In the genomic region with DNA sequence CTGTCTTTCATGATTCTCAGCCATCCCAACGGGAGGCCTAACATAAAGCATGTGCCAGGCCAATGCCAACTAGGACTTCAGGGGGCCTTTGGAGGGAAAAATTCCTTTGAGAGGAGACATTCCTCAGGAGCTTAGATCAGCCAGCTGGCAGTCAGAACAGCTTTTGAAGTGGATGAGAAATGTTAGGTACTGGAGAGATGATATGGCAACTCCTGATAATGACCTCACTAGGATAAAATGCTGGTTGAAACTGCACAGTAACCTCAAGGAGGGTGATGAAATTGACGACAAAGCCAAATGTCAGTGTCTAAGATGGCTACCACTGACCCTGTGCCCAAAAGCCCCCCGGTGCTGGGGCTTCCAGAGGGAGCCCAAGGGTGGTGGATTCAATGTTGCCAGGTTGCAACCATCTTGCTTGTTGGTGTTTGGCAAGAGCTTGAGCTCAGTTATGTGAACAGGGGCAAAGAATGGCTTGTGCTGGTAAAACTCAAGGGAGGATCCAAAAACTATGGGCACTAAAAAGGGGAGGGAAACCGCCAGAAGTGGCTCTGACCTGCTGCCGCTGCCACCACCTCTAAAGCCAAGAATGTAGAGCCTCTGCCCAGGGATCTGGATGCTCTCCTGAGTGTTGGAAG, we compare ENCODE assay signal across 10 cellular contexts.
DNase-seq lines count a peak whose midpoint lies in the region; ATAC-seq and TF ChIP-seq lines count a peak whose summit lies in the region.
"Had no signal": no experiment of that assay in that cellular context is flagged by ENCODE, and none has a peak within 500 bp of the region (broad histone marks: within the 10 kb centered on the region; RNA-seq: fewer than 3 reads in every experiment).

No MANE protein-coding gene starts in this region.

- peaks cover 31% of the 10 kb centered on the region for H3K27me3 Mint-ChIP-seq in endodermal cell (ENCODE audit: insufficient read depth)
- H3K27me3 Mint-ChIP-seq in activated CD8-positive, alpha-beta T cell treated with anti-CD3 and anti-CD28 coated beads for 36 hours = no peaks in the 10 kb centered on the region
- no peaks in the 10 kb centered on the region for H3K27me3 Mint-ChIP-seq in activated T-cell treated with anti-CD3 and anti-CD28 coated beads, Interleukin-2, amount 50 U/mL, for 4 hours (ENCODE audit: low read depth)
- H3K27me3 Mint-ChIP-seq in CD4-positive, alpha-beta memory T cell = no peaks in the 10 kb centered on the region
- H3K27me3 Mint-ChIP-seq: stimulated activated naive CD8-positive, alpha-beta T cell treated with anti-CD3 and anti-CD28 coated beads, Interleukin-15, Interleukin-2, amounts not matched to agents 100 ng/mL and 50 ng/mL, for 24 hours had no signal

- intact Hi-C loops in activated CD8-positive, alpha-beta T cell treated with anti-CD3 and anti-CD28 coated beads for 36 hours (cut with micrococcal nuclease) = loop anchor here (5.0 kb wide), 1 partner anchor 181 kb away; no protein-coding TSS in a partner anchor
- intact Hi-C loops in CD4-positive, alpha-beta memory T cell (cut with micrococcal nuclease) = no loop called here

- H3K4me3 ChIP-seq in AG04449 (ENCODE audit: low read depth, low read length) (no peak overlapping the region), endodermal cell (ENCODE audit: low read length) (no peak overlapping the region), muscle layer of duodenum (ENCODE audit: low read depth in 1 of 2, low read length in 2 of 2) (no peak overlapping the region)
- no peak overlapping the region for H3K4me3 ChIP-seq in CD4-positive, alpha-beta memory T cell (ENCODE audit: low read length in 2 of 2)

- peak; percentile 87 for DNase-seq in AG04449 (ENCODE audit: low read depth, low spot score)
- peak; percentile 41 for DNase-seq in NCI-H2029 (lab: John Stamatoyannopoulos, UW)
- peak; percentile 62 for DNase-seq in endodermal cell
- no peak for DNase-seq in NCI-H1417 (lab: John Stamatoyannopoulos, UW)
- no peak for DNase-seq in activated CD8-positive, alpha-beta T cell treated with anti-CD3 and anti-CD28 coated beads for 36 hours
- no peak for DNase-seq in activated T-cell treated with anti-CD3 and anti-CD28 coated beads, Interleukin-2, amount 50 U/mL, for 4 hours
- no peak for DNase-seq in CD4-positive, alpha-beta memory T cell
- DNase-seq: NCI-H187 treated with DMSO at 0.1 percent for 48 hours had no signal

- TF ChIP-seq CTCF in AG04449 (IDR thresholded peaks at IDR 0.05; ENCODE audit: insufficient read depth, low read length, missing control alignments) = no peak
- TF ChIP-seq CTCF in endodermal cell (conservative IDR thresholded peaks at IDR 0.05) = no peak
- no peak for TF ChIP-seq CTCF in activated CD8-positive, alpha-beta T cell treated with anti-CD3 and anti-CD28 coated beads for 36 hours (IDR thresholded peaks at IDR 0.05)

- H3K27me3 ChIP-seq in endodermal cell (ENCODE audit: control insufficient read depth, insufficient read depth, low read length, poor library complexity, severe bottlenecking) (no peaks in the 10 kb centered on the region), muscle layer of duodenum (ENCODE audit: low read depth, low read length) (no peaks in the 10 kb centered on the region)
- no peaks in the 10 kb centered on the region for H3K27me3 ChIP-seq in CD4-positive, alpha-beta memory T cell (ENCODE audit: insufficient read depth, low read length)

- CTCF ChIA-PET in AG04449 (lab: Yijun Ruan, JAX) = interaction anchor here (0.6 to 11.2 kb wide), 9 partner anchors 8 to 219 kb away, joined by 3 to 202 read pairs (median 4); partner anchors contain the start of gene UBE2H
- CTCF ChIA-PET in activated CD8-positive, alpha-beta T cell treated with anti-CD3 and anti-CD28 coated beads for 36 hours (lab: Charles Lee) = interaction anchor here (1.3 to 4.2 kb wide), 5 partner anchors 12 to 205 kb away, joined by 3 to 41 read pairs (median 15); no protein-coding TSS in a partner anchor
- CTCF ChIA-PET in CD4-positive, alpha-beta memory T cell (lab: Charles Lee; ENCODE audit: partially characterized antibody) = interaction anchor here (0.5 to 10.6 kb wide), 7 partner anchors 11 to 805 kb away, joined by 3 to 116 read pairs (median 5); no protein-coding TSS in a partner anchor

- H3K36me3 ChIP-seq in endodermal cell (ENCODE audit: control insufficient read depth, insufficient read depth, low read length) (peaks cover 35% of the 10 kb centered on the region), muscle layer of duodenum (ENCODE audit: control insufficient read depth in 1 of 2, insufficient read depth in 2 of 2, low read length in 2 of 2) (peaks cover 0 to 21% of the 10 kb centered on the region in 2 donors)
- peaks cover 8% of the 10 kb centered on the region for H3K36me3 ChIP-seq in CD4-positive, alpha-beta memory T cell (ENCODE audit: insufficient read depth, low read length)

- H3K9me3 ChIP-seq in endodermal cell (ENCODE audit: control insufficient read depth, low read length) = no peaks in the 10 kb centered on the region
- H3K9me3 ChIP-seq in muscle layer of duodenum (ENCODE audit: control insufficient read depth in 1 of 2, low read length in 2 of 2) = no peaks in the 10 kb centered on the region
- H3K9me3 ChIP-seq in CD4-positive, alpha-beta memory T cell (ENCODE audit: control insufficient read depth in 1 of 2, low read length in 2 of 2) = no peaks in the 10 kb centered on the region

- H3K4me3 Mint-ChIP-seq in endodermal cell = no peak overlapping the region
- no peak overlapping the region for H3K4me3 Mint-ChIP-seq in activated CD8-positive, alpha-beta T cell treated with anti-CD3 and anti-CD28 coated beads for 36 hours
- H3K4me3 Mint-ChIP-seq in activated T-cell treated with anti-CD3 and anti-CD28 coated beads, Interleukin-2, amount 50 U/mL, for 4 hours = no peak overlapping the region
- no peak overlapping the region for H3K4me3 Mint-ChIP-seq in CD4-positive, alpha-beta memory T cell
- H3K4me3 Mint-ChIP-seq: stimulated activated naive CD8-positive, alpha-beta T cell treated with anti-CD3 and anti-CD28 coated beads, Interleukin-15, Interleukin-2, amounts not matched to agents 100 ng/mL and 50 ng/mL, for 24 hours had no signal

- H3K27ac ChIP-seq in endodermal cell (ENCODE audit: low read depth, low read length) (peak overlapping the region; percentile 63), muscle layer of duodenum (ENCODE audit: low read length) (peak overlapping the region; percentile 48)
- no peak overlapping the region for H3K27ac ChIP-seq in CD4-positive, alpha-beta memory T cell (ENCODE audit: low read depth, low read length)

- WGBS in endodermal cell (ENCODE audit: insufficient coverage in 1 of 2, insufficient read length in 1 of 2), 2 experiments = 79 to 82% methylated on average over 5 of the region's 5 CpGs

- no peaks in the 10 kb centered on the region for H3K9me3 Mint-ChIP-seq in endodermal cell
- H3K9me3 Mint-ChIP-seq in activated CD8-positive, alpha-beta T cell treated with anti-CD3 and anti-CD28 coated beads for 36 hours = no peaks in the 10 kb centered on the region
- no peaks in the 10 kb centered on the region for H3K9me3 Mint-ChIP-seq in activated T-cell treated with anti-CD3 and anti-CD28 coated beads, Interleukin-2, amount 50 U/mL, for 4 hours
- H3K9me3 Mint-ChIP-seq in CD4-positive, alpha-beta memory T cell = peaks cover 0 to 2% (median 0%) of the 10 kb centered on the region in 8 donors
- H3K9me3 Mint-ChIP-seq: stimulated activated naive CD8-positive, alpha-beta T cell treated with anti-CD3 and anti-CD28 coated beads, Interleukin-15, Interleukin-2, amounts not matched to agents 100 ng/mL and 50 ng/mL, for 24 hours had no signal

- H3K4me1 Mint-ChIP-seq in endodermal cell = peaks cover 30% of the 10 kb centered on the region
- H3K4me1 Mint-ChIP-seq in activated CD8-positive, alpha-beta T cell treated with anti-CD3 and anti-CD28 coated beads for 36 hours (ENCODE audit: low read depth) = peaks cover 14% of the 10 kb centered on the region
- H3K4me1 Mint-ChIP-seq in activated T-cell treated with anti-CD3 and anti-CD28 coated beads, Interleukin-2, amount 50 U/mL, for 4 hours (ENCODE audit: low read depth) = peaks cover 11% of the 10 kb centered on the region
- H3K4me1 Mint-ChIP-seq in CD4-positive, alpha-beta memory T cell = peaks cover 5 to 16% (median 11%) of the 10 kb centered on the region in 4 donors

- no peak for ATAC-seq in activated CD8-positive, alpha-beta T cell treated with anti-CD3 and anti-CD28 coated beads for 36 hours
- ATAC-seq in activated T-cell treated with anti-CD3 and anti-CD28 coated beads, Interleukin-2, amount 50 U/mL, for 4 hours = no peak

- POLR2A ChIA-PET in AG04449 (lab: Yijun Ruan, JAX) = interaction anchor here (0.9 kb wide), 1 partner anchor 14 kb away, joined by 4 read pairs; no protein-coding TSS in a partner anchor
- POLR2A ChIA-PET in activated CD8-positive, alpha-beta T cell treated with anti-CD3 and anti-CD28 coated beads for 36 hours (lab: Charles Lee) = interaction anchor here (1.0 kb wide), 1 partner anchor 10 kb away, joined by 3 read pairs; no protein-coding TSS in a partner anchor
- POLR2A ChIA-PET in CD4-positive, alpha-beta memory T cell (lab: Charles Lee; ENCODE audit: partially characterized antibody) = no interaction called here

- H3K4me1 ChIP-seq in endodermal cell (ENCODE audit: control insufficient read depth, insufficient read depth, low read length) = peaks cover 16% of the 10 kb centered on the region
- H3K4me1 ChIP-seq in muscle layer of duodenum (ENCODE audit: control insufficient read depth in 1 of 2, insufficient read depth in 2 of 2, low read length in 2 of 2) = peaks cover 0 to 8% of the 10 kb centered on the region in 2 donors
- H3K4me1 ChIP-seq in CD4-positive, alpha-beta memory T cell (ENCODE audit: insufficient read depth, low read length) = peaks cover 12% of the 10 kb centered on the region

- peak overlapping the region; percentile 89 for H3K27ac Mint-ChIP-seq in endodermal cell
- no peak overlapping the region for H3K27ac Mint-ChIP-seq in activated CD8-positive, alpha-beta T cell treated with anti-CD3 and anti-CD28 coated beads for 36 hours
- H3K27ac Mint-ChIP-seq in CD4-positive, alpha-beta memory T cell = no peak overlapping the region
- H3K27ac Mint-ChIP-seq: stimulated activated naive CD8-positive, alpha-beta T cell treated with anti-CD3 and anti-CD28 coated beads, Interleukin-15, Interleukin-2, amounts not matched to agents 100 ng/mL and 50 ng/mL, for 24 hours had no signal

- no peak overlapping the region for H3K9ac ChIP-seq in endodermal cell (ENCODE audit: extremely low read depth, low read length, poor library complexity, severe bottlenecking)

- H3K36me3 Mint-ChIP-seq in endodermal cell (ENCODE audit: low read depth) = peaks cover 35% of the 10 kb centered on the region
- no peaks in the 10 kb centered on the region for H3K36me3 Mint-ChIP-seq in activated CD8-positive, alpha-beta T cell treated with anti-CD3 and anti-CD28 coated beads for 36 hours (ENCODE audit: low read depth)
- H3K36me3 Mint-ChIP-seq in activated T-cell treated with anti-CD3 and anti-CD28 coated beads, Interleukin-2, amount 50 U/mL, for 4 hours (ENCODE audit: insufficient read depth) = peaks cover 13% of the 10 kb centered on the region
- H3K36me3 Mint-ChIP-seq in CD4-positive, alpha-beta memory T cell = peaks cover 20 to 37% of the 10 kb centered on the region in 2 donors

Comparison
In these comparisons a context has a peak if more than half of its experiments do, and no peak if none do; other contexts are left out.
1. DNase-seq: peak in AG04449 (single experiment), NCI-H2029 (single experiment) and endodermal cell (single experiment); none in NCI-H1417 (0 of 3), activated CD8-positive, alpha-beta T cell treated with anti-CD3 and anti-CD28 coated beads for 36 hours (single experiment), activated T-cell treated with anti-CD3 and anti-CD28 coated beads, Interleukin-2, amount 50 U/mL, for 4 hours (single experiment) and CD4-positive, alpha-beta memory T cell (0 of 5).